2 cellular contexts compared by ENCODE assay signal in the genomic region with DNA sequence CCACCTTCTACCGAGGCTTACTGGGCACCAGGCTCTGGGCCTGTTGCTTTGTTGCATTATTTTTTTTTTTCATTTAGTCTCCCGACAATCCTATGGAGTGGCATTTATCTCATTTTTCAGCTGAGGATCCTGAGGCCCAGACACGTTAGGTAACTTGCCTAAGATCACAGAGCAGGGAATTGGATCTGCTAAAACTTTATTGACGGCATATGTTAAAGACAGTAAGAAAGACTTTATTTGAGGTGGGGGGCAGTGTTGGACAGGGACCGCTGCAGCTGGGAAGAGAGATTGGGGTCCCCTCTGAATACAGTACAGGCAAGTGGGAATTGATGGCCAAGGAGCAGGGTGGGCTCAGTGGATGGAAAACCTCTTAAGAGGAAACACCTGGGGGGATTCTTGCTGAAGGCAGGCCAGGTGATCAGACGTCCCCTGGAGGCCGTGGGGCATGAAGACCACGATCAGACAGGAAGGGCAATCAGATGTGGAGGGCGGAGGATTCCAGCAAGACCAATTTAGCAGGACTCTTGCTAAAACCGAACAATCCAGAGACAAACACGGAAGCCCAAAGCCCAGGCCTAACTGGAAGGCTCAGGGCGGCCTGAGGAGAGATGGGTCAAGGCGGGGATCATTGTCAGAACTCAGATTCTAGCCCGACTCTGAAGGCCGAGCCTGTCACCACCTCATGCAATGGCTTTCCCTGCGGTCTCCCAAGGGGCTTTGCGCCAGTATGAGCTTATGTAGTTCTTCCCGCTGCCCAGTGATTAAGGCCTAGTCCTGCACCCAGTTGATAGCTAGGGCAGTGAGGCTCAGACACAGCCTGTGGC.
A peak's percentile ranks its signal among the peaks of the same experiment; 100 is the strongest.
TF ChIP-seq lines count a peak whose summit lies in the region.

No MANE protein-coding gene starts in this region.

TF ChIP-seq in A549, 52 proteins besides CTCF, POLR2A, EP300 and RAD21:
- TF ChIP-seq TFCP2L1 (CRISPR knock-in tag; IDR thresholded peaks at IDR 0.05) (no peak), POLR2AphosphoS2 (conservative IDR thresholded peaks at IDR 0.05; ENCODE audit: low read length) (no peak), RFX5 (IDR thresholded peaks at IDR 0.05) (0 out of 2 replicates have a peak, but pooled peaks have one; percentile 12)
- TF ChIP-seq, protein P1, sequence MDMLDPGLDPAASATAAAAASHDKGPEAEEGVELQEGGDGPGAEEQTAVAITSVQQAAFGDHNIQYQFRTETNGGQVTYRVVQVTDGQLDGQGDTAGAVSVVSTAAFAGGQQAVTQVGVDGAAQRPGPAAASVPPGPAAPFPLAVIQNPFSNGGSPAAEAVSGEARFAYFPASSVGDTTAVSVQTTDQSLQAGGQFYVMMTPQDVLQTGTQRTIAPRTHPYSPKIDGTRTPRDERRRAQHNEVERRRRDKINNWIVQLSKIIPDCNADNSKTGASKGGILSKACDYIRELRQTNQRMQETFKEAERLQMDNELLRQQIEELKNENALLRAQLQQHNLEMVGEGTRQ (IDR thresholded peaks at IDR 0.05) = no peak
- TF ChIP-seq, protein P2, sequence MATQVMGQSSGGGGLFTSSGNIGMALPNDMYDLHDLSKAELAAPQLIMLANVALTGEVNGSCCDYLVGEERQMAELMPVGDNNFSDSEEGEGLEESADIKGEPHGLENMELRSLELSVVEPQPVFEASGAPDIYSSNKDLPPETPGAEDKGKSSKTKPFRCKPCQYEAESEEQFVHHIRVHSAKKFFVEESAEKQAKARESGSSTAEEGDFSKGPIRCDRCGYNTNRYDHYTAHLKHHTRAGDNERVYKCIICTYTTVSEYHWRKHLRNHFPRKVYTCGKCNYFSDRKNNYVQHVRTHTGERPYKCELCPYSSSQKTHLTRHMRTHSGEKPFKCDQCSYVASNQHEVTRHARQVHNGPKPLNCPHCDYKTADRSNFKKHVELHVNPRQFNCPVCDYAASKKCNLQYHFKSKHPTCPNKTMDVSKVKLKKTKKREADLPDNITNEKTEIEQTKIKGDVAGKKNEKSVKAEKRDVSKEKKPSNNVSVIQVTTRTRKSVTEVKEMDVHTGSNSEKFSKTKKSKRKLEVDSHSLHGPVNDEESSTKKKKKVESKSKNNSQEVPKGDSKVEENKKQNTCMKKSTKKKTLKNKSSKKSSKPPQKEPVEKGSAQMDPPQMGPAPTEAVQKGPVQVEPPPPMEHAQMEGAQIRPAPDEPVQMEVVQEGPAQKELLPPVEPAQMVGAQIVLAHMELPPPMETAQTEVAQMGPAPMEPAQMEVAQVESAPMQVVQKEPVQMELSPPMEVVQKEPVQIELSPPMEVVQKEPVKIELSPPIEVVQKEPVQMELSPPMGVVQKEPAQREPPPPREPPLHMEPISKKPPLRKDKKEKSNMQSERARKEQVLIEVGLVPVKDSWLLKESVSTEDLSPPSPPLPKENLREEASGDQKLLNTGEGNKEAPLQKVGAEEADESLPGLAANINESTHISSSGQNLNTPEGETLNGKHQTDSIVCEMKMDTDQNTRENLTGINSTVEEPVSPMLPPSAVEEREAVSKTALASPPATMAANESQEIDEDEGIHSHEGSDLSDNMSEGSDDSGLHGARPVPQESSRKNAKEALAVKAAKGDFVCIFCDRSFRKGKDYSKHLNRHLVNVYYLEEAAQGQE (IDR thresholded peaks at IDR 0.05) = no peak

TF ChIP-seq in H1, 55 proteins besides CTCF, POLR2A, EP300 and RAD21:
- TF ChIP-seq TEAD4 (IDR thresholded peaks at IDR 0.05; ENCODE audit: low read depth, low read length) (no peak), POLR2AphosphoS5 (IDR thresholded peaks at IDR 0.05; ENCODE audit: low read depth, low read length) (no peak)
